ENCODE assay signal across 10 cellular contexts in genomic region chr2:165239230-165239629, GRCh38. TPM values are rescaled to one million over a fixed set of nuclear protein-coding genes. Genes with fewer than 3 reads are reported as not detected.
DNase-seq lines count a peak whose midpoint lies in the region; ATAC-seq and TF ChIP-seq lines count a peak whose summit lies in the region.
"Had no signal": no experiment of that assay in that cellular context is flagged by ENCODE, and none has a peak within 500 bp of the region (broad histone marks: within the 10 kb centered on the region; RNA-seq: fewer than 3 reads in every experiment).

SCN2A (plus strand) TSS chr2:165239414; CDS start chr2:165295824, 56,410 bp downstream.

- in situ Hi-C loops in GM13976 (cut with MboI; ENCODE audit: low sequenced_read_pairs, unreplicated experiment): no loop called here

- H3K9me3 ChIP-seq in OCI-LY1 (ENCODE audit: low read length): no peaks in the 10 kb centered on the region

- peaks cover 3% of the 10 kb centered on the region for H3K4me1 ChIP-seq in OCI-LY1 (ENCODE audit: insufficient read depth, low read length, severe bottlenecking)

- peak; percentile 62 for TF ChIP-seq CTCF in AG09309 (IDR thresholded peaks at IDR 0.05; ENCODE audit: control insufficient read depth, insufficient read depth, low read depth, low read length, missing control alignments)
- TF ChIP-seq CTCF in GM13976 (IDR thresholded peaks at IDR 0.05; ENCODE audit: borderline replicate concordance, control extremely low read depth, extremely low read depth, insufficient read depth, missing control alignments): peak; percentile 32
- TF ChIP-seq CTCF in OCI-LY1 (IDR thresholded peaks at IDR 0.05; ENCODE audit: low read length): peak; percentile 64
- TF ChIP-seq CTCF in neural crest cell (conservative IDR thresholded peaks at IDR 0.05): peak; percentile 82

- no peaks in the 10 kb centered on the region for H3F3A ChIP-seq in OCI-LY1 (ENCODE audit: insufficient read depth, low read length)

- H3K4me3 ChIP-seq in AG09309 (ENCODE audit: control insufficient read depth, low read depth, low read length) (no peak within 1 kb of the TSS), OCI-LY1 (ENCODE audit: low read depth, low read length, poor library complexity, severe bottlenecking) (no peak within 1 kb of the TSS)

- H4K20me1 ChIP-seq in OCI-LY1 (ENCODE audit: insufficient read depth, low read length): no peaks in the 10 kb centered on the region

- H2AFZ ChIP-seq in OCI-LY1 (ENCODE audit: low read length): no peak within 1 kb of the TSS

- no peaks in the 10 kb centered on the region for H3K79me2 ChIP-seq in OCI-LY1 (ENCODE audit: insufficient read depth, low read length)

- H3K36me3 ChIP-seq in OCI-LY1 (ENCODE audit: insufficient read depth, low read length): no peaks in the 10 kb centered on the region

- H3K9me3 Mint-ChIP-seq in neural crest cell: no peaks in the 10 kb centered on the region
- H3K9me3 Mint-ChIP-seq: memory B cell had no signal

- ATAC-seq in HG03520 (IDR thresholded peaks at IDR 0.05; ENCODE audit: unreplicated experiment): peak; percentile 78

- H3K27ac ChIP-seq in OCI-LY1 (ENCODE audit: low read depth, low read length, poor library complexity, severe bottlenecking) (no peak within 1 kb of the TSS), epithelial cell of prostate (no peak within 1 kb of the TSS)
- H3K27ac ChIP-seq: HL-60 had no signal

- H3K27ac Mint-ChIP-seq in neural crest cell (ENCODE audit: unreplicated experiment): no peak within 1 kb of the TSS
- H3K27ac Mint-ChIP-seq: memory B cell had no signal

- H3K27me3 ChIP-seq in OCI-LY1 (ENCODE audit: insufficient read depth, low read length): no peaks in the 10 kb centered on the region

- H3K36me3 Mint-ChIP-seq in neural crest cell (ENCODE audit: low read depth): no peaks in the 10 kb centered on the region
- H3K36me3 Mint-ChIP-seq: memory B cell had no signal

- H3K9me2 ChIP-seq in OCI-LY1 (ENCODE audit: low read depth, low read length): no peaks in the 10 kb centered on the region

- peaks cover 13% of the 10 kb centered on the region for H3K27me3 Mint-ChIP-seq in neural crest cell (ENCODE audit: low read depth)

- peak; percentile 28 for DNase-seq in AG09309 (ENCODE audit: low read depth)
- no peak for DNase-seq in GM13976 (ENCODE audit: low spot score)
- peak; percentile 24 for DNase-seq in epithelial cell of prostate (ENCODE audit: low read depth, low spot score)
- DNase-seq in neural crest cell (ENCODE audit: low read depth, low spot score): peak; percentile 15
- DNase-seq in stimulated activated CD4-positive, alpha-beta T cell treated with anti-CD3 and anti-CD28 coated beads, Interleukin-4, amount 100 ng/mL, for 1 hour: no peak
- DNase-seq in activated CD4-positive, alpha-beta T cell treated with anti-CD3 and anti-CD28 coated beads, Interleukin-2, amount 50 U/mL, for 4 hours: no peak

- H3K9ac ChIP-seq in OCI-LY1 (ENCODE audit: low read length): no peak within 1 kb of the TSS

- H3K4me1 Mint-ChIP-seq in neural crest cell: no peaks in the 10 kb centered on the region
- H3K4me1 Mint-ChIP-seq: memory B cell had no signal

- H3K4me2 ChIP-seq in OCI-LY1 (ENCODE audit: low read length): no peak within 1 kb of the TSS

- H3K4me3 Mint-ChIP-seq in neural crest cell: no peak within 1 kb of the TSS
- H3K4me3 Mint-ChIP-seq: memory B cell had no signal

RNA-seq across cellular contexts. Expression of gene SCN2A, which starts in this region (rescaled TPM):
- total RNA-seq in neural crest cell: 0.47 and 0.55 TPM in 2 replicates

Comparison
In these comparisons a context has a peak if more than half of its experiments do, and no peak if none do; other contexts are left out.
1. Peak in DNase-seq in neural crest cell; RNA of the gene not detected or under 1 TPM.
2. DNase-seq: peak in AG09309 (single experiment) and epithelial cell of prostate (single experiment); none in GM13976 (single experiment), stimulated activated CD4-positive, alpha-beta T cell treated with anti-CD3 and anti-CD28 coated beads, Interleukin-4, amount 100 ng/mL, for 1 hour (single experiment) and activated CD4-positive, alpha-beta T cell treated with anti-CD3 and anti-CD28 coated beads, Interleukin-2, amount 50 U/mL, for 4 hours (0 of 2).
3. CTCF ChIP-seq: peak in every context shown above with its lines; median percentile 82 in neural crest cell; 64 in OCI-LY1; 62 in AG09309; 32 in GM13976.